Comparison of ENCODE assay signal across 14 cellular contexts in genomic region chr15:66657062-66658020, GRCh38. TPM values are rescaled to one million over a fixed set of nuclear protein-coding genes. Genes with fewer than 3 reads are reported as not detected.
A peak's percentile ranks its signal among the peaks of the same experiment; 100 is the strongest.
DNase-seq lines count a peak whose midpoint lies in the region; ATAC-seq and TF ChIP-seq lines count a peak whose summit lies in the region.
"Had no signal": no experiment of that assay in that cellular context is flagged by ENCODE, and none has a peak within 500 bp of the region (broad histone marks: within the 10 kb centered on the region; RNA-seq: fewer than 3 reads in every experiment).

No MANE protein-coding gene starts in this region.

- no peak overlapping the region for H3K4me3 ChIP-seq in right atrium auricular region

- H3K9me3 Mint-ChIP-seq in nephron progenitor cell: no peaks in the 10 kb centered on the region
- H3K9me3 Mint-ChIP-seq in activated T-helper 17 cell treated with anti-CD3 and anti-CD28 coated beads, Interleukin-2, amount 50 U/mL, for 72 hours: no peaks in the 10 kb centered on the region
- no peaks in the 10 kb centered on the region for H3K9me3 Mint-ChIP-seq in stimulated activated memory B cell treated with anti-CD40 and anti-IgM and Interleukin-4, amounts not matched to agents 10 μg/mL and 1 μg/mL and 100 μg/mL, for 72 hours

- ATAC-seq in activated T-helper 17 cell treated with anti-CD3 and anti-CD28 coated beads, Interleukin-2, amount 50 U/mL, for 72 hours (replicated peaks): no peak
- ATAC-seq in stimulated activated memory B cell treated with anti-CD40 and anti-IgM and Interleukin-4, amounts not matched to agents 10 μg/mL and 1 μg/mL and 100 μg/mL, for 72 hours: no peak
- ATAC-seq in GM19467 (IDR thresholded peaks at IDR 0.05; ENCODE audit: unreplicated experiment) (no peak), HG03521 (IDR thresholded peaks at IDR 0.05; ENCODE audit: unreplicated experiment) (no peak)

- DNase-seq in RPMI7951 (ENCODE audit: low read depth): peak; percentile 13
- DNase-seq in right atrium auricular region (ENCODE audit: low spot score): no peak
- peak; percentile 39 for DNase-seq in nephron progenitor cell
- DNase-seq: activated CD4-positive, alpha-beta T cell treated with anti-CD3 and anti-CD28 coated beads, Interleukin-2, amount 50 U/mL, for 1 hour; effector memory CD4-positive, alpha-beta T cell; NCI-H2171 treated with DMSO at 0.1 percent for 48 hours; stimulated activated CD4-positive, alpha-beta T cell treated with anti-CD3 and anti-CD28 coated beads, Interleukin-2, amount 100 ng/mL, for 24 hours; T-helper 2 cell had no signal

- H3K27ac Mint-ChIP-seq in nephron progenitor cell: no peak overlapping the region
- no peak overlapping the region for H3K27ac Mint-ChIP-seq in activated T-helper 17 cell treated with anti-CD3 and anti-CD28 coated beads, Interleukin-2, amount 50 U/mL, for 72 hours
- H3K27ac Mint-ChIP-seq in stimulated activated memory B cell treated with anti-CD40 and anti-IgM and Interleukin-4, amounts not matched to agents 10 μg/mL and 1 μg/mL and 100 μg/mL, for 72 hours: no peak overlapping the region
- H3K27ac Mint-ChIP-seq: B cell had no signal

- H3K27ac ChIP-seq in C4-2B (peak overlapping the region; percentile 22; the same call in 1 of the 2 replicates), right atrium auricular region (peak overlapping the region; percentile 3 to 33)

- no peak overlapping the region for H3K4me3 Mint-ChIP-seq in nephron progenitor cell
- no peak overlapping the region for H3K4me3 Mint-ChIP-seq in activated T-helper 17 cell treated with anti-CD3 and anti-CD28 coated beads, Interleukin-2, amount 50 U/mL, for 72 hours
- no peak overlapping the region for H3K4me3 Mint-ChIP-seq in stimulated activated memory B cell treated with anti-CD40 and anti-IgM and Interleukin-4, amounts not matched to agents 10 μg/mL and 1 μg/mL and 100 μg/mL, for 72 hours
- H3K4me3 Mint-ChIP-seq: B cell had no signal

- H3K36me3 ChIP-seq in right atrium auricular region: no peaks in the 10 kb centered on the region

- H3K27me3 ChIP-seq in right atrium auricular region: no peaks in the 10 kb centered on the region

- H3K4me1 Mint-ChIP-seq in nephron progenitor cell: peaks cover 56% of the 10 kb centered on the region
- no peaks in the 10 kb centered on the region for H3K4me1 Mint-ChIP-seq in activated T-helper 17 cell treated with anti-CD3 and anti-CD28 coated beads, Interleukin-2, amount 50 U/mL, for 72 hours
- no peaks in the 10 kb centered on the region for H3K4me1 Mint-ChIP-seq in stimulated activated memory B cell treated with anti-CD40 and anti-IgM and Interleukin-4, amounts not matched to agents 10 μg/mL and 1 μg/mL and 100 μg/mL, for 72 hours

- H3K4me1 ChIP-seq in right atrium auricular region: peaks cover 0 to 34% of the 10 kb centered on the region in 2 donors

- H3K9me3 ChIP-seq in right atrium auricular region: no peaks in the 10 kb centered on the region

- peaks cover 6% of the 10 kb centered on the region for H3K27me3 Mint-ChIP-seq in nephron progenitor cell (ENCODE audit: low read depth, poor library complexity)
- peaks cover 18% of the 10 kb centered on the region for H3K27me3 Mint-ChIP-seq in activated T-helper 17 cell treated with anti-CD3 and anti-CD28 coated beads, Interleukin-2, amount 50 U/mL, for 72 hours
- peaks cover 55% of the 10 kb centered on the region for H3K27me3 Mint-ChIP-seq in stimulated activated memory B cell treated with anti-CD40 and anti-IgM and Interleukin-4, amounts not matched to agents 10 μg/mL and 1 μg/mL and 100 μg/mL, for 72 hours

- no peaks in the 10 kb centered on the region for H3K36me3 Mint-ChIP-seq in nephron progenitor cell (ENCODE audit: low read depth)
- no peaks in the 10 kb centered on the region for H3K36me3 Mint-ChIP-seq in activated T-helper 17 cell treated with anti-CD3 and anti-CD28 coated beads, Interleukin-2, amount 50 U/mL, for 72 hours (ENCODE audit: low read depth)
- no peaks in the 10 kb centered on the region for H3K36me3 Mint-ChIP-seq in stimulated activated memory B cell treated with anti-CD40 and anti-IgM and Interleukin-4, amounts not matched to agents 10 μg/mL and 1 μg/mL and 100 μg/mL, for 72 hours

- no peak for TF ChIP-seq CTCF in C4-2B (conservative IDR thresholded peaks at IDR 0.05)
- TF ChIP-seq CTCF in right atrium auricular region (IDR thresholded peaks at IDR 0.05): no peak
- no peak for TF ChIP-seq CTCF in nephron progenitor cell (IDR thresholded peaks at IDR 0.05)

RNA-seq across cellular contexts. Expression of gene SMAD6, which starts 44.7 kb away (rescaled TPM):
- 2.0 and 2.7 TPM in 2 replicates for total RNA-seq in RPMI7951 (2014; rRNA removed; shearing (Covaris generic))
- 100 to 1,000 TPM in 1 of 2 donors, 10 to 100 TPM in 1; 20.8 to 104 TPM for total RNA-seq in right atrium auricular region
- under 1 TPM in 1 of 2 donors, not detected in 1; 0.19 TPM for total RNA-seq in activated T-helper 17 cell treated with anti-CD3 and anti-CD28 coated beads, Interleukin-2, amount 50 U/mL, for 72 hours
